ENCODE assay signal across 23 cellular contexts in the genomic region with DNA sequence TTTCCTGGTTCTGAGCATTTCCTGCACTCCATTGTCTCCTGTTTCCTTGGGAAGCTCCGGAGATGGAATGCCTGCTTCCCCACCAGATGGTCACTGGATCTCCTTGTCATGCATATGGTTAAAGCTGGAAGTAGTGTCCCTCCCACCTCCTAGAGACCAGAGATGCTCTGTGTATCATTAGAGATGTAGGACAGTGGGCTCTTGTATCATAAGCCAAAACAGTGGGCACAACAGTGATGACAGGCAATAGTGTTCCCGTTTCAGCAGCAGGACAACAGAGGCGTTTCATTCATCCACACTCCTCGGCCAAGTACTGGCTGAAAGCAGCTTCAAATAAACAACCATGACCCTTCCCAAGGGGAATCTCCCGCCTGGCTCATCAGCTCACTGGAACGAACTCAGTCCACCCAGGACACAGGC.
DNase-seq lines count a peak whose midpoint lies in the region; ATAC-seq, FAIRE-seq and TF ChIP-seq lines count a peak whose summit lies in the region.
"Had no signal": no experiment of that assay in that cellular context is flagged by ENCODE, and none has a peak within 500 bp of the region (broad histone marks: within the 10 kb centered on the region; RNA-seq: fewer than 3 reads in every experiment).

No MANE protein-coding gene starts in this region.

- peak; percentile 54 for FAIRE-seq in frontal cortex (lab: Jason Lieb, UNC)

- no peaks in the 10 kb centered on the region for H4K20me1 ChIP-seq in osteoblast (ENCODE audit: insufficient read depth, low read length)

- no peak overlapping the region for H3K4me3 ChIP-seq in osteoblast (ENCODE audit: insufficient read depth, low read length)
- H3K4me3 ChIP-seq: heart right ventricle had no signal

- H3K36me3 Mint-ChIP-seq in activated T-cell treated with anti-CD3 and anti-CD28 coated beads, Interleukin-2, amount 50 U/mL, for 24 hours (ENCODE audit: low read depth): no peaks in the 10 kb centered on the region
- no peaks in the 10 kb centered on the region for H3K36me3 Mint-ChIP-seq in activated naive CD8-positive, alpha-beta T cell treated with anti-CD3 and anti-CD28 coated beads for 36 hours
- H3K36me3 Mint-ChIP-seq: activated naive CD4-positive, alpha-beta T cell treated with anti-CD3 and anti-CD28 coated beads, Interleukin-2, amount 10 ng/mL, durations not matched to agents 7 days and 5 days; T-cell had no signal

- H2AFZ ChIP-seq in osteoblast (ENCODE audit: low read length): peak overlapping the region; percentile 57

- H3K4me2 ChIP-seq in osteoblast (ENCODE audit: insufficient read depth, low read length): no peak overlapping the region

- H3K36me3 ChIP-seq in osteoblast (ENCODE audit: insufficient read depth, low read length): no peaks in the 10 kb centered on the region
- H3K36me3 ChIP-seq: heart right ventricle had no signal

- H3K79me2 ChIP-seq in osteoblast (ENCODE audit: insufficient read depth, low read length): no peaks in the 10 kb centered on the region

- no peak overlapping the region for H3K27ac Mint-ChIP-seq in activated T-cell treated with anti-CD3 and anti-CD28 coated beads, Interleukin-2, amount 50 U/mL, for 24 hours
- no peak overlapping the region for H3K27ac Mint-ChIP-seq in activated naive CD8-positive, alpha-beta T cell treated with anti-CD3 and anti-CD28 coated beads for 36 hours
- H3K27ac Mint-ChIP-seq: activated naive CD4-positive, alpha-beta T cell treated with anti-CD3 and anti-CD28 coated beads, Interleukin-2, amount 10 ng/mL, durations not matched to agents 7 days and 5 days; IgD-negative memory B cell; stimulated activated naive B cell treated with anti-CD40 and anti-IgM and Interleukin-4, amounts not matched to agents 10 μg/mL and 1 μg/mL and 100 μg/mL, for 72 hours; T-cell had no signal

- H3K9me3 ChIP-seq in osteoblast (ENCODE audit: low read depth, low read length): no peaks in the 10 kb centered on the region
- H3K9me3 ChIP-seq: heart right ventricle had no signal

- H3K27me3 ChIP-seq in osteoblast (ENCODE audit: insufficient read depth, low read length): no peaks in the 10 kb centered on the region
- H3K27me3 ChIP-seq: heart right ventricle had no signal

- H3K27ac ChIP-seq in angular gyrus (ENCODE audit: low read depth, low read length) (peak overlapping the region; percentile 89), osteoblast (ENCODE audit: low read depth, low read length) (no peak overlapping the region)
- H3K27ac ChIP-seq: heart right ventricle had no signal

- H3K4me1 Mint-ChIP-seq in activated T-cell treated with anti-CD3 and anti-CD28 coated beads, Interleukin-2, amount 50 U/mL, for 24 hours (ENCODE audit: low read depth): peaks cover 2% of the 10 kb centered on the region
- peaks cover 2% of the 10 kb centered on the region for H3K4me1 Mint-ChIP-seq in activated naive CD8-positive, alpha-beta T cell treated with anti-CD3 and anti-CD28 coated beads for 36 hours
- H3K4me1 Mint-ChIP-seq: stimulated activated naive B cell treated with anti-CD40 and anti-IgM and Interleukin-4, amounts not matched to agents 10 μg/mL and 1 μg/mL and 100 μg/mL, for 72 hours had no signal

- no peaks in the 10 kb centered on the region for H3K27me3 Mint-ChIP-seq in activated T-cell treated with anti-CD3 and anti-CD28 coated beads, Interleukin-2, amount 50 U/mL, for 24 hours
- no peaks in the 10 kb centered on the region for H3K27me3 Mint-ChIP-seq in activated naive CD8-positive, alpha-beta T cell treated with anti-CD3 and anti-CD28 coated beads for 36 hours
- H3K27me3 Mint-ChIP-seq: activated naive CD4-positive, alpha-beta T cell treated with anti-CD3 and anti-CD28 coated beads, Interleukin-2, amount 10 ng/mL, durations not matched to agents 7 days and 5 days; IgD-negative memory B cell had no signal

- no peak overlapping the region for H3K4me3 Mint-ChIP-seq in activated T-cell treated with anti-CD3 and anti-CD28 coated beads, Interleukin-2, amount 50 U/mL, for 24 hours
- no peak overlapping the region for H3K4me3 Mint-ChIP-seq in activated naive CD8-positive, alpha-beta T cell treated with anti-CD3 and anti-CD28 coated beads for 36 hours
- H3K4me3 Mint-ChIP-seq: activated naive CD4-positive, alpha-beta T cell treated with anti-CD3 and anti-CD28 coated beads, Interleukin-2, amount 10 ng/mL, durations not matched to agents 7 days and 5 days; IgD-negative memory B cell; stimulated activated naive B cell treated with anti-CD40 and anti-IgM and Interleukin-4, amounts not matched to agents 10 μg/mL and 1 μg/mL and 100 μg/mL, for 72 hours; T-cell had no signal

- TF ChIP-seq CTCF in osteoblast (IDR thresholded peaks at IDR 0.05; ENCODE audit: extremely low read depth, low read depth, low read length): no peak

- no peaks in the 10 kb centered on the region for H3K4me1 ChIP-seq in osteoblast (ENCODE audit: insufficient read depth, low read length)

- no peaks in the 10 kb centered on the region for H3K9me3 Mint-ChIP-seq in activated T-cell treated with anti-CD3 and anti-CD28 coated beads, Interleukin-2, amount 50 U/mL, for 24 hours
- H3K9me3 Mint-ChIP-seq in activated naive CD8-positive, alpha-beta T cell treated with anti-CD3 and anti-CD28 coated beads for 36 hours: no peaks in the 10 kb centered on the region
- H3K9me3 Mint-ChIP-seq: activated naive CD4-positive, alpha-beta T cell treated with anti-CD3 and anti-CD28 coated beads, Interleukin-2, amount 10 ng/mL, durations not matched to agents 7 days and 5 days; IgD-negative memory B cell; stimulated activated naive B cell treated with anti-CD40 and anti-IgM and Interleukin-4, amounts not matched to agents 10 μg/mL and 1 μg/mL and 100 μg/mL, for 72 hours; T-cell had no signal

- no peak for ATAC-seq in GM18511 (IDR thresholded peaks at IDR 0.05; ENCODE audit: unreplicated experiment)
- ATAC-seq: HCT116; stimulated activated naive B cell treated with anti-CD40 and anti-IgM and Interleukin-4, amounts not matched to agents 10 μg/mL and 1 μg/mL and 100 μg/mL, for 72 hours; T-cell had no signal

- DNase-seq in C1 segment of cervical spinal cord (lab: John Stamatoyannopoulos, UW) (peak in 12 of 14 donors; percentile 30 to 82 (median 66)), frontal cortex (ENCODE audit: low spot score in 2 of 2) (peak; percentile 34 to 41), osteoblast (ENCODE audit: insufficient read length, low spot score, missing footprints) (no peak), NCI-H2227 treated with DMSO at 0.1 percent for 48 hours (lab: John Stamatoyannopoulos, UW) (no peak)
- DNase-seq in activated T-cell treated with anti-CD3 and anti-CD28 coated beads, Interleukin-2, amount 50 U/mL, for 24 hours: no peak
- no peak for DNase-seq in activated naive CD8-positive, alpha-beta T cell treated with anti-CD3 and anti-CD28 coated beads for 36 hours
- DNase-seq: activated CD4-positive, alpha-beta T cell treated with anti-CD3 and anti-CD28 coated beads, Interleukin-2, amount 50 U/mL, for 48 hours; activated naive CD4-positive, alpha-beta T cell treated with anti-CD3 and anti-CD28 coated beads, Interleukin-2, amount 10 ng/mL, durations not matched to agents 7 days and 5 days; activated T-cell treated with anti-CD3 and anti-CD28 coated beads for 4 hours; cortex of kidney; erythroblast; heart right ventricle; islet precursor cell; MM.1S; NCI-H1694; NCI-H446; SHP77; stimulated activated naive B cell treated with anti-CD40 and anti-IgM and Interleukin-4, amounts not matched to agents 10 μg/mL and 1 μg/mL and 100 μg/mL, for 72 hours; T-cell had no signal

Comparison
In these comparisons a context has a peak if more than half of its experiments do, and no peak if none do; other contexts are left out.
1. DNase-seq: peak in C1 segment of cervical spinal cord (12 of 14) and frontal cortex (2 of 2); none in osteoblast (single experiment), NCI-H2227 treated with DMSO at 0.1 percent for 48 hours (single experiment), activated T-cell treated with anti-CD3 and anti-CD28 coated beads, Interleukin-2, amount 50 U/mL, for 24 hours (single experiment) and activated naive CD8-positive, alpha-beta T cell treated with anti-CD3 and anti-CD28 coated beads for 36 hours (single experiment).